In genomic region chr18:12208296-12209153, GRCh38 we compare ENCODE assay signal across 10 cellular contexts. TPM values are rescaled to one million over a fixed set of nuclear protein-coding genes. Genes with fewer than 3 reads are reported as not detected.
"Had no signal": no experiment of that assay in that cellular context is flagged by ENCODE, and none has a peak within 500 bp of the region (broad histone marks: within the 10 kb centered on the region; RNA-seq: fewer than 3 reads in every experiment).

No MANE protein-coding gene starts in this region.

RNA-seq across cellular contexts. Expression of gene CIDEA, which starts 45.6 kb away (rescaled TPM):
- total RNA-seq: liver; lung microvascular endothelial cell; mononuclear cell; naive thymus-derived CD4-positive, alpha-beta T cell; osteocyte; spleen; upper lobe of left lung; uterus had no signal
- polyA plus RNA-seq: endothelial cell of umbilical vein; liver; naive thymus-derived CD4-positive, alpha-beta T cell; neural cell; spleen had no signal
